In the genomic region with DNA sequence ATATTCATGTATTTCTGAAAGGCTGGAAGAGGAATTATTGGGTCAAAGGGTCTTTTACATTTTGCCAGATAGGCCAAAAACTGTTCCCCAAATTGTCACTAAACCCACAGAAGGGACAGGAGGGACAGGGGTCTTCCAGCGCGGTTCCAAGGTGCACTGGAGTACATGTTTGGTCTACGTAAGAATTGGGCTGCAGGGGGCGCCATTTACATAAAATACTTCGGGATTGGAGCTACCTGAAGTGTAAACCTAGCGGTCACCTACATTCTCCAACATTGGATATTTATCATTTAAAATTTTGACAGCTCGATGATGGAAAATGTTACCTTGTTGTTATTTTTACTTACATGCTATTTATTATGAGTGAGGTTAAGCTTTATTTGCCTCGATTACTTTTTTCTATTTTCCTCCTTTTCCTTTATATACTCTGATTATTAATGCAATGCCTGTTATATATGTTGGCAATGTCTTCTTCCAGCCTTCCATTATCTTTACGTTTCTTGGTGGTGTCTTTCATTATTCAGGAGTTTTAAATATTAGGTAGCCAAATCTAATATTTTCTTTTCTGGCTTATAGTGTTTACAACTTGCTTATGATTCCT, we compare ENCODE assay signal across 8 cellular contexts. TPM values are rescaled to one million over a fixed set of nuclear protein-coding genes. Genes with fewer than 3 reads are reported as not detected.
DNase-seq lines count a peak whose midpoint lies in the region; TF ChIP-seq lines count a peak whose summit lies in the region.

No MANE protein-coding gene starts in this region.

- no peak overlapping the region for H3K4me3 Mint-ChIP-seq in activated CD4-positive, alpha-beta memory T cell treated with anti-CD3 and anti-CD28 coated beads, Interleukin-2, amount 10 ng/mL, durations not matched to agents 7 days and 5 days

- no peaks in the 10 kb centered on the region for H3K36me3 Mint-ChIP-seq in activated CD4-positive, alpha-beta memory T cell treated with anti-CD3 and anti-CD28 coated beads, Interleukin-2, amount 10 ng/mL, durations not matched to agents 7 days and 5 days (ENCODE audit: low read depth)

- H3K27me3 Mint-ChIP-seq in activated CD4-positive, alpha-beta memory T cell treated with anti-CD3 and anti-CD28 coated beads, Interleukin-2, amount 10 ng/mL, durations not matched to agents 7 days and 5 days: peaks cover 29% of the 10 kb centered on the region

- CTCF ChIA-PET in AG04449 (lab: Yijun Ruan, JAX): interaction anchor here (1.0 to 3.8 kb wide), 3 partner anchors 11 to 406 kb away, joined by 3 to 60 read pairs (median 6); partner anchors contain the start of gene IMP4
- CTCF ChIA-PET in activated CD4-positive, alpha-beta memory T cell treated with anti-CD3 and anti-CD28 coated beads, Interleukin-2, amount 10 ng/mL, durations not matched to agents 7 days and 5 days (lab: Charles Lee): interaction anchor here (0.6 to 3.0 kb wide), 18 partner anchors 9 to 437 kb away, joined by 3 to 56 read pairs (median 3); no protein-coding TSS in a partner anchor

- in situ Hi-C loops in GM13977 (cut with MboI; ENCODE audit: low pct_unique_long_range_greater_than_20kb, low sequenced_read_pairs, unreplicated experiment) (loop anchor here (25.0 kb wide), 1 partner anchor 376 kb away; no protein-coding TSS in a partner anchor), astrocyte of the spinal cord (cut with HindIII; ENCODE audit: low sequenced_read_pairs) (no loop called here)

- no peak overlapping the region for H3K27ac Mint-ChIP-seq in activated CD4-positive, alpha-beta memory T cell treated with anti-CD3 and anti-CD28 coated beads, Interleukin-2, amount 10 ng/mL, durations not matched to agents 7 days and 5 days

- DNase-seq in AG04449 (ENCODE audit: low read depth, low spot score) (no peak), GM13977 (ENCODE audit: low spot score) (peak; percentile 62), NCI-H1092 treated with DMSO at 0.1 percent for 48 hours (lab: John Stamatoyannopoulos, UW) (peak; percentile 36), astrocyte of the spinal cord (ENCODE audit: low read depth, low spot score) (peak; percentile 22), NCI-H1105 treated with DMSO at 0.1 percent for 48 hours (lab: John Stamatoyannopoulos, UW) (no peak), NCI-H774 (lab: John Stamatoyannopoulos, UW) (no peak), NCI-H446 (lab: John Stamatoyannopoulos, UW) (no peak)
- no peak for DNase-seq in activated CD4-positive, alpha-beta memory T cell treated with anti-CD3 and anti-CD28 coated beads, Interleukin-2, amount 10 ng/mL, durations not matched to agents 7 days and 5 days

- POLR2A ChIA-PET in AG04449 (lab: Yijun Ruan, JAX): no interaction called here
- POLR2A ChIA-PET in activated CD4-positive, alpha-beta memory T cell treated with anti-CD3 and anti-CD28 coated beads, Interleukin-2, amount 10 ng/mL, durations not matched to agents 7 days and 5 days (lab: Charles Lee): interaction anchor here (1.1 kb wide), 1 partner anchor 396 kb away, joined by 3 read pairs; no protein-coding TSS in a partner anchor

- H3K4me3 ChIP-seq in AG04449 (ENCODE audit: low read depth, low read length): no peak overlapping the region
- no peak overlapping the region for H3K4me3 ChIP-seq in astrocyte of the spinal cord (ENCODE audit: low read depth, low read length)

- H3K9me3 Mint-ChIP-seq in activated CD4-positive, alpha-beta memory T cell treated with anti-CD3 and anti-CD28 coated beads, Interleukin-2, amount 10 ng/mL, durations not matched to agents 7 days and 5 days: no peaks in the 10 kb centered on the region

- TF ChIP-seq CTCF in AG04449 (IDR thresholded peaks at IDR 0.05; ENCODE audit: insufficient read depth, low read length, missing control alignments): peak; percentile 28
- TF ChIP-seq CTCF in GM13977 (IDR thresholded peaks at IDR 0.05; ENCODE audit: extremely low read depth, insufficient read depth, missing control alignments): peak; percentile 51
- peak; percentile 46 for TF ChIP-seq CTCF in astrocyte of the spinal cord (IDR thresholded peaks at IDR 0.05; ENCODE audit: low read depth, low read length)

- no peaks in the 10 kb centered on the region for H3K4me1 Mint-ChIP-seq in activated CD4-positive, alpha-beta memory T cell treated with anti-CD3 and anti-CD28 coated beads, Interleukin-2, amount 10 ng/mL, durations not matched to agents 7 days and 5 days

RNA-seq across cellular contexts. Expression of gene RAB6C, which starts 43.0 kb away (rescaled TPM):
- total RNA-seq in activated CD4-positive, alpha-beta memory T cell treated with anti-CD3 and anti-CD28 coated beads, Interleukin-2, amount 10 ng/mL, durations not matched to agents 7 days and 5 days: under 1 TPM in 1 of 2 experiments, not detected in 1; 0.10 TPM

Comparison
In these comparisons a context has a peak if more than half of its experiments do, and no peak if none do; other contexts are left out.
1. DNase-seq: peak in GM13977 (single experiment), NCI-H1092 treated with DMSO at 0.1 percent for 48 hours (single experiment) and astrocyte of the spinal cord (single experiment); none in AG04449 (single experiment), activated CD4-positive, alpha-beta memory T cell treated with anti-CD3 and anti-CD28 coated beads, Interleukin-2, amount 10 ng/mL, durations not matched to agents 7 days and 5 days (single experiment), NCI-H1105 treated with DMSO at 0.1 percent for 48 hours (single experiment), NCI-H774 (single experiment) and NCI-H446 (0 of 2).
2. Peak in every context shown above with its lines, with median percentiles within 50 percentile points of each other: CTCF ChIP-seq.